Comparison of ENCODE assay signal across 8 cellular contexts in genomic region chr1:15523922-15524282, GRCh38. TPM values are rescaled to one million over a fixed set of nuclear protein-coding genes. Genes with fewer than 3 reads are reported as not detected.
A peak's percentile ranks its signal among the peaks of the same experiment; 100 is the strongest.
DNase-seq lines count a peak whose midpoint lies in the region; ATAC-seq and TF ChIP-seq lines count a peak whose summit lies in the region.

Gene CASP9, minus strand, starts transcription at chr1:15524215. Its CDS starts 15 bp downstream, at chr1:15524200.

- H3K27ac ChIP-seq in RWPE2 (ENCODE audit: poor library complexity, severe bottlenecking) (peak within 1 kb of the TSS; percentile 57), neutrophil (peak within 1 kb of the TSS; percentile 99)

- H3K27me3 ChIP-seq in RWPE2 (ENCODE audit: insufficient read depth, poor library complexity, severe bottlenecking) = no peaks in the 10 kb centered on the region
- no peaks in the 10 kb centered on the region for H3K27me3 ChIP-seq in neutrophil

- ATAC-seq in RWPE2 (ENCODE audit: low read depth) = peak; percentile 25
- no peak for ATAC-seq in GM19035 (IDR thresholded peaks at IDR 0.05; ENCODE audit: unreplicated experiment)
- no peak for ATAC-seq in HG03108 (IDR thresholded peaks at IDR 0.05; ENCODE audit: unreplicated experiment)
- ATAC-seq in HG03139 (IDR thresholded peaks at IDR 0.05; ENCODE audit: unreplicated experiment) = no peak

- H3K9me3 ChIP-seq in RWPE2 (ENCODE audit: severe bottlenecking) (no peaks in the 10 kb centered on the region), neutrophil (no peaks in the 10 kb centered on the region)

- DNase-seq in DMS53 treated with DMSO at 0.1 percent for 48 hours (lab: John Stamatoyannopoulos, UW; ENCODE audit: unreplicated experiment) (peak; percentile 42), DMS53 (lab: John Stamatoyannopoulos, UW) (no peak), RWPE2 (ENCODE audit: low spot score) (no peak), epithelial cell of proximal tubule (ENCODE audit: low read depth) (no peak)

- H3K4me3 ChIP-seq in RWPE2 (ENCODE audit: severe bottlenecking) (peak within 1 kb of the TSS; percentile 61), epithelial cell of proximal tubule (ENCODE audit: low read depth, low read length) (peak within 1 kb of the TSS; percentile 82), neutrophil (ENCODE audit: low read depth in 1 of 2, low read length in 1 of 2) (peak within 1 kb of the TSS; percentile 81 to 88)

- H3K4me1 ChIP-seq in RWPE2 (ENCODE audit: insufficient read depth, poor library complexity, severe bottlenecking) (no peaks in the 10 kb centered on the region), neutrophil (ENCODE audit: control insufficient read depth in 1 of 2, insufficient read depth in 1 of 2, low read depth in 1 of 2, low read length in 1 of 2) (peaks cover 34 to 39% of the 10 kb centered on the region in 2 experiments)

- TF ChIP-seq CTCF in RWPE2 (IDR thresholded peaks at IDR 0.05; ENCODE audit: poor library complexity, severe bottlenecking) (no peak), epithelial cell of proximal tubule (conservative IDR thresholded peaks at IDR 0.05; ENCODE audit: low read depth, low read length) (no peak), neutrophil (IDR thresholded peaks at IDR 0.05) (no peak)

- H3K36me3 ChIP-seq in RWPE2 (ENCODE audit: low read depth) (peaks cover 4% of the 10 kb centered on the region; the same call in 1 of the 2 replicates), neutrophil (no peaks in the 10 kb centered on the region)

RNA-seq across cellular contexts. Expression of gene CASP9, which starts in this region (rescaled TPM):
- 10.3 and 24.2 TPM in 2 replicates for total RNA-seq in epithelial cell of proximal tubule
